Comparison of ENCODE assay signal across 8 cellular contexts in genomic region chrX:63350979-63351616, GRCh38. TPM values are rescaled to one million over a fixed set of nuclear protein-coding genes. Genes with fewer than 3 reads are reported as not detected.
DNase-seq lines count a peak whose midpoint lies in the region; ATAC-seq, FAIRE-seq and TF ChIP-seq lines count a peak whose summit lies in the region.

TSS of gene SPIN4 (minus strand) at chrX:63351332. CDS start at chrX:63350819, 513 bp downstream.

- TF ChIP-seq POLR2A in NB4 (IDR thresholded peaks at IDR 0.05; ENCODE audit: extremely low read depth, insufficient read length) (peak; percentile 69), tibial nerve (IDR thresholded peaks at IDR 0.05) (peak; percentile 57)

- H3K27ac ChIP-seq in pancreas: peak within 1 kb of the TSS; percentile 45 to 80 (median 52)
- H3K27ac ChIP-seq in tibial nerve: peak within 1 kb of the TSS; percentile 17 to 86 (median 78)

- H3K4me3 Mint-ChIP-seq in HFFc6: peak within 1 kb of the TSS; percentile 97

- H3K27me3 Mint-ChIP-seq in HFFc6 (ENCODE audit: insufficient read depth): no peaks in the 10 kb centered on the region

- DNase-seq in HFFc6 (peak; percentile 71), NB4 (ENCODE audit: low read depth) (peak; percentile 93), SKM-1 (lab: John Stamatoyannopoulos, UW; ENCODE audit: unreplicated experiment) (peak; percentile 77), Right ventricle myocardium superior (peak; percentile 91), pancreas (peak; percentile 83 to 90 (median 88)), tibial nerve (ENCODE audit: low spot score in 2 of 2) (peak; percentile 40 to 65)
- DNase-seq in activated naive CD8-positive, alpha-beta T cell treated with anti-CD3 and anti-CD28 coated beads, Interleukin-2, amount 50 U/mL, for 16 hours (ENCODE audit: low read depth, low spot score): peak; percentile 8

- H3K4me3 ChIP-seq in GM08714 (ENCODE audit: low read length) (peak within 1 kb of the TSS; percentile 74), NB4 (ENCODE audit: low read depth, low read length) (peak within 1 kb of the TSS; percentile 85), pancreas (peak within 1 kb of the TSS; percentile 13 to 61 (median 42)), tibial nerve (peak within 1 kb of the TSS; percentile 54 to 68 (median 67))

- no peak for FAIRE-seq in pancreas (lab: Jason Lieb, UNC)

- H3K9me3 Mint-ChIP-seq in HFFc6: no peaks in the 10 kb centered on the region

- H3K36me3 Mint-ChIP-seq in HFFc6 (ENCODE audit: low read depth): no peaks in the 10 kb centered on the region

- H3K9me3 ChIP-seq in pancreas: no peaks in the 10 kb centered on the region
- H3K9me3 ChIP-seq in tibial nerve: no peaks in the 10 kb centered on the region

- ATAC-seq in Right ventricle myocardium superior (ENCODE audit: poor library complexity) (peak; percentile 99), pancreas (peak; percentile 99)

- peaks cover 0 to 3% (median 0%) of the 10 kb centered on the region in 3 donors for H3K4me1 ChIP-seq in pancreas
- H3K4me1 ChIP-seq in tibial nerve: peaks cover 0 to 3% (median 0%) of the 10 kb centered on the region in 4 donors

- WGBS in pancreas, 2 donors: 0 to 29% methylated on average over 49 to 58 of the region's 58 CpGs
- WGBS in tibial nerve, 2 donors: 1 to 28% methylated on average over 12 to 58 of the region's 58 CpGs

- peak in 1 of 2 donors; percentile 82 for TF ChIP-seq EP300 in tibial nerve (IDR thresholded peaks at IDR 0.05)

- H3K27ac Mint-ChIP-seq in HFFc6: peak within 1 kb of the TSS; percentile 82

- intact Hi-C loops in Right ventricle myocardium superior (cut with DNase I): no loop called here
- intact Hi-C loops in pancreas (cut with DNase I): no loop called here

- TF ChIP-seq CTCF in HFFc6 (IDR thresholded peaks at IDR 0.05) (no peak), NB4 (IDR thresholded peaks at IDR 0.05; ENCODE audit: low read depth, low read length) (no peak), pancreas (IDR thresholded peaks at IDR 0.05) (no peak), tibial nerve (IDR thresholded peaks at IDR 0.05) (no peak)

- no peaks in the 10 kb centered on the region for H3K36me3 ChIP-seq in pancreas
- no peaks in the 10 kb centered on the region for H3K36me3 ChIP-seq in tibial nerve

- H3K27me3 ChIP-seq in pancreas: no peaks in the 10 kb centered on the region
- no peaks in the 10 kb centered on the region for H3K27me3 ChIP-seq in tibial nerve

- H3K4me1 Mint-ChIP-seq in HFFc6 (ENCODE audit: low read depth): peaks cover 15% of the 10 kb centered on the region

RNA-seq across cellular contexts. Expression of gene SPIN4, which starts in this region (rescaled TPM):
- 1 to 10 TPM; 3.5 to 6.5 (median 6.0) TPM for total RNA-seq in HFFc6 (2021; fragmentation: NEBNext Ultra II Directional; extraction: Animal tissue kit (Norgen Biotek cat#: 25700))
- total RNA-seq in Right ventricle myocardium superior (0.70 TPM), pancreas (1 to 10 TPM in 5 of 6 donors, under 1 TPM in 1; 0.88 to 3.3 (median 1.6) TPM), tibial nerve (1 to 10 TPM; 2.5 to 7.5 (median 4.5) TPM)
- 1 to 10 TPM in 1 of 2 donors, under 1 TPM in 1; 0.72 to 1.9 TPM for polyA plus RNA-seq in pancreas

Comparison
In these comparisons a context has a peak if more than half of its experiments do, and no peak if none do; other contexts are left out.
1. Peak in every context shown above with its lines: DNase-seq, ATAC-seq, H3K4me3 ChIP-seq and H3K27ac ChIP-seq.
2. Peak in DNase-seq and ATAC-seq in Right ventricle myocardium superior; RNA of the gene not detected or under 1 TPM.
3. DNase-seq: peak in every context shown above with its lines; median percentile 93 in NB4; 91 in Right ventricle myocardium superior; 88 in pancreas; 77 in SKM-1; 71 in HFFc6; 52 in tibial nerve; 8 in activated naive CD8-positive, alpha-beta T cell treated with anti-CD3 and anti-CD28 coated beads, Interleukin-2, amount 50 U/mL, for 16 hours.